In the genomic region with DNA sequence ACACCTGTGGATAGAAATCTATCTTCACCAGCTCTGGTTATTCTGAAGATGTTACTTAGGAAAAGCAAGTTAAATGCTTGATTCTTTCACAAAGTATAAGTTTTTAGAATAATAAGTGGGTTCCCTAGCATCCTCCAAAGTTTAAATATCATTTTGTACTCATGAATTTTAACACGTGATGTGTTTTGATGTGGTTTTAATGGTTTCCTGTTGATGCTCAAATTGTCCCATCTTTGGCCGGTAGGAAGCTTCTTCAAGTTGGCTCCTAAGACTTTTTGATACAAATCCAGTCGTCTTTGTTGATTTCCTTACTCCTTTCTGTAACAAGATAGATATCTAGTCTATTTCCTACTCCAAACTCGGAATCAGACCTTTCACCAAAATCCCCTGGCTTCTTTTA, we compare ENCODE assay signal across 18 cellular contexts.
DNase-seq lines count a peak whose midpoint lies in the region; ATAC-seq lines count a peak whose summit lies in the region.
"Had no signal": no experiment of that assay in that cellular context is flagged by ENCODE, and none has a peak within 500 bp of the region (broad histone marks: within the 10 kb centered on the region; RNA-seq: fewer than 3 reads in every experiment).

No MANE protein-coding gene starts in this region.

- peaks cover 34% of the 10 kb centered on the region for H3K4me1 Mint-ChIP-seq in activated T-cell treated with anti-CD3 and anti-CD28 coated beads, Interleukin-2, amount 50 U/mL, for 24 hours (ENCODE audit: low read depth)
- H3K4me1 Mint-ChIP-seq in CD4-positive, CD25-positive, alpha-beta regulatory T cell = peaks cover 16 to 37% (median 21%) of the 10 kb centered on the region in 4 donors
- H3K4me1 Mint-ChIP-seq: GM23338 had no signal

- no peaks in the 10 kb centered on the region for H3K36me3 Mint-ChIP-seq in activated T-cell treated with anti-CD3 and anti-CD28 coated beads, Interleukin-2, amount 50 U/mL, for 24 hours (ENCODE audit: low read depth)
- H3K36me3 Mint-ChIP-seq in CD4-positive, CD25-positive, alpha-beta regulatory T cell = peaks cover 6% of the 10 kb centered on the region

- H3K36me3 ChIP-seq in CD4-positive, CD25-positive, alpha-beta regulatory T cell (ENCODE audit: control insufficient read depth, insufficient read depth, low read length) = no peaks in the 10 kb centered on the region

- no peaks in the 10 kb centered on the region for H3K27me3 Mint-ChIP-seq in activated T-cell treated with anti-CD3 and anti-CD28 coated beads, Interleukin-2, amount 50 U/mL, for 24 hours
- peaks cover 9% of the 10 kb centered on the region for H3K27me3 Mint-ChIP-seq in CD4-positive, CD25-positive, alpha-beta regulatory T cell

- H3K27ac ChIP-seq in CD4-positive, CD25-positive, alpha-beta regulatory T cell (ENCODE audit: insufficient read depth, low read length, poor library complexity, severe bottlenecking) = no peak overlapping the region
- H3K27ac ChIP-seq: A549 had no signal

- H3K9me3 ChIP-seq in CD4-positive, CD25-positive, alpha-beta regulatory T cell (ENCODE audit: control insufficient read depth in 2 of 2, low read length in 2 of 2) = no peaks in the 10 kb centered on the region
- H3K9me3 ChIP-seq: A549, Caco-2 had no signal

- no peaks in the 10 kb centered on the region for H3K27me3 ChIP-seq in CD4-positive, CD25-positive, alpha-beta regulatory T cell (ENCODE audit: control insufficient read depth, insufficient read depth, low read length)

- DNase-seq in activated T-cell treated with anti-CD3 and anti-CD28 coated beads, Interleukin-2, amount 50 U/mL, for 24 hours = no peak
- no peak for DNase-seq in activated T-cell treated with anti-CD3 and anti-CD28 coated beads, Interleukin-2, amount 50 U/mL, for 48 hours
- DNase-seq in CD4-positive, CD25-positive, alpha-beta regulatory T cell = peak in 2 of 3 donors; percentile 43 to 44
- peak; percentile 58 for DNase-seq in Jurkat, Clone E6-1 (ENCODE audit: low read depth, low spot score)
- peak; percentile 50 for DNase-seq in central memory CD4-positive, alpha-beta T cell
- DNase-seq in KG1 (lab: John Stamatoyannopoulos, UW) (no peak), NCI-H526 (lab: John Stamatoyannopoulos, UW) (no peak)
- DNase-seq: Caco-2, NCI-H1694 treated with DMSO at 0.1 percent for 48 hours, NCI-H774, OCI-M1, Right ventricle myocardium superior had no signal

- H3K4me1 ChIP-seq in CD4-positive, CD25-positive, alpha-beta regulatory T cell (ENCODE audit: control insufficient read depth, insufficient read depth, low read length, poor library complexity, severe bottlenecking) = peaks cover 18% of the 10 kb centered on the region
- H3K4me1 ChIP-seq: Caco-2 had no signal

- H3K4me3 Mint-ChIP-seq in activated T-cell treated with anti-CD3 and anti-CD28 coated beads, Interleukin-2, amount 50 U/mL, for 24 hours = peak overlapping the region; percentile 11
- peak overlapping the region in 2 of 4 donors; percentile 50 to 71 for H3K4me3 Mint-ChIP-seq in CD4-positive, CD25-positive, alpha-beta regulatory T cell
- H3K4me3 Mint-ChIP-seq: GM23338 had no signal

- H3K4me3 ChIP-seq in CD4-positive, CD25-positive, alpha-beta regulatory T cell (ENCODE audit: low read depth, low read length) = peak overlapping the region; percentile 23
- H3K4me3 ChIP-seq in Jurkat, Clone E6-1 (ENCODE audit: low read length) = no peak overlapping the region
- H3K4me3 ChIP-seq: A549, GM12878, GM23338, K562 had no signal

- H3K27ac Mint-ChIP-seq in activated T-cell treated with anti-CD3 and anti-CD28 coated beads, Interleukin-2, amount 50 U/mL, for 24 hours = no peak overlapping the region
- H3K27ac Mint-ChIP-seq in CD4-positive, CD25-positive, alpha-beta regulatory T cell = peak overlapping the region in 2 of 3 donors; percentile 3 to 42
- H3K27ac Mint-ChIP-seq: GM23338 had no signal

- H3K9me3 Mint-ChIP-seq in activated T-cell treated with anti-CD3 and anti-CD28 coated beads, Interleukin-2, amount 50 U/mL, for 24 hours = no peaks in the 10 kb centered on the region
- peaks cover 0 to 3% (median 0%) of the 10 kb centered on the region in 7 donors for H3K9me3 Mint-ChIP-seq in CD4-positive, CD25-positive, alpha-beta regulatory T cell
- H3K9me3 Mint-ChIP-seq: GM23338 had no signal

- ATAC-seq in CD4-positive, CD25-positive, alpha-beta regulatory T cell (ENCODE audit: low read depth in 2 of 2) = no peak
- no peak for ATAC-seq in GM18868 (IDR thresholded peaks at IDR 0.05; ENCODE audit: unreplicated experiment)
- ATAC-seq: A549, GM12878, GM23338, HCT116, K562 had no signal

Comparison
In these comparisons a context has a peak if more than half of its experiments do, and no peak if none do; other contexts are left out.
1. DNase-seq: peak in CD4-positive, CD25-positive, alpha-beta regulatory T cell (2 of 3), Jurkat, Clone E6-1 (single experiment) and central memory CD4-positive, alpha-beta T cell (single experiment); none in activated T-cell treated with anti-CD3 and anti-CD28 coated beads, Interleukin-2, amount 50 U/mL, for 24 hours (single experiment), activated T-cell treated with anti-CD3 and anti-CD28 coated beads, Interleukin-2, amount 50 U/mL, for 48 hours (0 of 2), KG1 (single experiment) and NCI-H526 (0 of 2).